Comparison of ENCODE assay signal across 8 cellular contexts in genomic region chr22:31248965-31249940, GRCh38. TPM values are rescaled to one million over a fixed set of nuclear protein-coding genes. Genes with fewer than 3 reads are reported as not detected.
DNase-seq lines count a peak whose midpoint lies in the region; TF ChIP-seq lines count a peak whose summit lies in the region.

No MANE protein-coding gene starts in this region.

- in situ Hi-C loops in GM13977 (cut with MboI; ENCODE audit: low pct_unique_long_range_greater_than_20kb, low sequenced_read_pairs, unreplicated experiment): no loop called here

- H2AFZ ChIP-seq in hepatocyte: no peak overlapping the region

- H3K4me1 ChIP-seq in BE2C (no peaks in the 10 kb centered on the region), hepatocyte (ENCODE audit: insufficient read depth) (peaks cover 50% of the 10 kb centered on the region), prostate gland (replicated peaks) (peaks cover 11% of the 10 kb centered on the region)

- DNase-seq in BE2C (no peak), amniotic epithelial cell (ENCODE audit: low read depth) (peak; percentile 87), hepatocyte (ENCODE audit: low spot score) (peak; percentile 50), prostate gland (ENCODE audit: low spot score) (peak; percentile 80), NCI-H1417 (lab: John Stamatoyannopoulos, UW) (no peak), GM13977 (ENCODE audit: low spot score) (no peak), AML-193 (lab: John Stamatoyannopoulos, UW) (no peak)
- no peak for DNase-seq in activated CD8-positive, alpha-beta memory T cell treated with anti-CD3 and anti-CD28 coated beads for 24 hours

- H3K4me2 ChIP-seq in hepatocyte: peak overlapping the region; percentile 86

- no peaks in the 10 kb centered on the region for H4K20me1 ChIP-seq in hepatocyte (ENCODE audit: insufficient read depth, poor library complexity, severe bottlenecking)

- intact Hi-C loops in prostate gland (cut with DNase I): no loop called here

- no peak for TF ChIP-seq CTCF in BE2C (IDR thresholded peaks at IDR 0.05; ENCODE audit: low read depth, low read length)
- TF ChIP-seq CTCF in hepatocyte (IDR thresholded peaks at IDR 0.05; ENCODE audit: poor library complexity): no peak
- TF ChIP-seq CTCF in prostate gland (IDR thresholded peaks at IDR 0.05): no peak
- TF ChIP-seq CTCF in GM13977 (IDR thresholded peaks at IDR 0.05; ENCODE audit: extremely low read depth, insufficient read depth, missing control alignments): no peak

- no peaks in the 10 kb centered on the region for H3K9me2 ChIP-seq in hepatocyte (replicated peaks; ENCODE audit: insufficient read depth)

- 58% methylated on average over 9 of the region's 9 CpGs for WGBS in hepatocyte (ENCODE audit: low lambda C conversion rate, missing lambda C conversion rate)
- 25% methylated on average over 9 of the region's 9 CpGs for WGBS in prostate gland

- H3K36me3 ChIP-seq in BE2C (no peaks in the 10 kb centered on the region), hepatocyte (replicated peaks; ENCODE audit: insufficient read depth, low read depth) (no peaks in the 10 kb centered on the region), prostate gland (no peaks in the 10 kb centered on the region)

- peak; percentile 29 for TF ChIP-seq POLR2A in prostate gland (IDR thresholded peaks at IDR 0.05)

- H3K27ac ChIP-seq in hepatocyte (peak overlapping the region; percentile 95), prostate gland (peak overlapping the region; percentile 86 to 88)

- no peaks in the 10 kb centered on the region for H3K9me3 ChIP-seq in BE2C
- no peaks in the 10 kb centered on the region for H3K9me3 ChIP-seq in hepatocyte (ENCODE audit: low read depth)
- no peaks in the 10 kb centered on the region for H3K9me3 ChIP-seq in prostate gland

- H3K79me2 ChIP-seq in hepatocyte: peaks cover 61% of the 10 kb centered on the region

- H3K27me3 ChIP-seq in BE2C (no peaks in the 10 kb centered on the region), hepatocyte (no peaks in the 10 kb centered on the region), prostate gland (replicated peaks; ENCODE audit: insufficient read depth) (no peaks in the 10 kb centered on the region)

- peak overlapping the region; percentile 82 for H3K4me3 ChIP-seq in BE2C (ENCODE audit: low read depth, low read length)
- peak overlapping the region; percentile 34 for H3K4me3 ChIP-seq in hepatocyte
- peak overlapping the region; percentile 58 to 59 for H3K4me3 ChIP-seq in prostate gland

RNA-seq across cellular contexts. Expression of gene LIMK2, which starts 37.2 kb away (rescaled TPM):
- polyA plus RNA-seq in BE2C (2012; ENCODE audit: insufficient read depth, insufficient read length, low read depth): 19.9 TPM
- total RNA-seq in hepatocyte: 33.0 and 45.9 TPM in 2 replicates
- 49.9 and 52.6 TPM in 2 replicates for polyA plus RNA-seq in hepatocyte
- total RNA-seq in prostate gland: 100 to 1,000 TPM in 1 of 2 donors, 10 to 100 TPM in 1; 92.1 to 128 TPM

RNA-seq across cellular contexts. Expression of gene PIK3IP1, which starts 43.0 kb away (rescaled TPM):
- polyA plus RNA-seq in BE2C (2012; ENCODE audit: insufficient read depth, insufficient read length, low read depth): 5.4 TPM
- total RNA-seq in hepatocyte (17.9 and 22.2 TPM in 2 replicates), prostate gland (100 to 1,000 TPM in 1 of 2 donors, 10 to 100 TPM in 1; 25.6 to 124 TPM)
- polyA plus RNA-seq in hepatocyte: 19.5 and 22.4 TPM in 2 replicates

Comparison
In these comparisons a context has a peak if more than half of its experiments do, and no peak if none do; other contexts are left out.
1. DNase-seq: peak in amniotic epithelial cell (single experiment), hepatocyte (single experiment) and prostate gland (single experiment); none in BE2C (single experiment), activated CD8-positive, alpha-beta memory T cell treated with anti-CD3 and anti-CD28 coated beads for 24 hours (single experiment), NCI-H1417 (0 of 3), GM13977 (single experiment) and AML-193 (0 of 2).
2. Peak in every context shown above with its lines, with median percentiles within 50 percentile points of each other: H3K4me3 ChIP-seq.